In genomic region chr2:203484266-203485112, GRCh38 we compare ENCODE assay signal across 8 cellular contexts. TPM values are rescaled to one million over a fixed set of nuclear protein-coding genes. Genes with fewer than 3 reads are reported as not detected.
A peak's percentile ranks its signal among the peaks of the same experiment; 100 is the strongest.
DNase-seq lines count a peak whose midpoint lies in the region; ATAC-seq and TF ChIP-seq lines count a peak whose summit lies in the region.

No MANE protein-coding gene starts in this region.

- H3K4me3 ChIP-seq in BE2C (ENCODE audit: low read depth, low read length) = no peak overlapping the region
- no peak overlapping the region for H3K4me3 ChIP-seq in colonic mucosa
- no peak overlapping the region for H3K4me3 ChIP-seq in thoracic aorta

- no peak overlapping the region for H3K9ac ChIP-seq in colonic mucosa (ENCODE audit: low read depth in 2 of 2, low read length in 2 of 2)

- H3K9me3 ChIP-seq in BE2C = no peaks in the 10 kb centered on the region
- no peaks in the 10 kb centered on the region for H3K9me3 ChIP-seq in colonic mucosa
- no peaks in the 10 kb centered on the region for H3K9me3 ChIP-seq in thoracic aorta

- H3K27me3 ChIP-seq in BE2C = no peaks in the 10 kb centered on the region
- no peaks in the 10 kb centered on the region for H3K27me3 ChIP-seq in colonic mucosa
- H3K27me3 ChIP-seq in thoracic aorta (replicated peaks; ENCODE audit: insufficient read depth) = no peaks in the 10 kb centered on the region

- intact Hi-C loops in colonic mucosa (cut with DNase I) = loop anchor here (5.0 to 10.0 kb wide), 3 partner anchors 170 to 430 kb away; no protein-coding TSS in a partner anchor

- peak; percentile 69 for TF ChIP-seq CTCF in BE2C (IDR thresholded peaks at IDR 0.05; ENCODE audit: low read depth, low read length)
- peak; percentile 54 for TF ChIP-seq CTCF in colonic mucosa (IDR thresholded peaks at IDR 0.05)
- TF ChIP-seq CTCF in thoracic aorta (IDR thresholded peaks at IDR 0.05) = peak; percentile 67

- H3K27ac ChIP-seq in colonic mucosa = no peak overlapping the region
- H3K27ac ChIP-seq in thoracic aorta = no peak overlapping the region

- H3K4me1 ChIP-seq in BE2C = no peaks in the 10 kb centered on the region
- no peaks in the 10 kb centered on the region for H3K4me1 ChIP-seq in colonic mucosa
- H3K4me1 ChIP-seq in thoracic aorta (ENCODE audit: control insufficient read depth in 1 of 2, low read depth in 2 of 2) = no peaks in the 10 kb centered on the region

- H3K36me3 ChIP-seq in BE2C = no peaks in the 10 kb centered on the region
- no peaks in the 10 kb centered on the region for H3K36me3 ChIP-seq in colonic mucosa
- peaks cover 2% of the 10 kb centered on the region for H3K36me3 ChIP-seq in thoracic aorta

- DNase-seq in BE2C (no peak), HuH-7 (ENCODE audit: low spot score) (peak; percentile 11), colonic mucosa (peak; percentile 33), medulla oblongata (ENCODE audit: extremely low spot score) (peak; percentile 71), thoracic aorta (ENCODE audit: low spot score) (no peak)
- peak; percentile 17 for DNase-seq in activated CD4-positive, CD25-positive, alpha-beta regulatory T cell treated with anti-CD3 and anti-CD28 coated beads, Interleukin-2, amount 50 U/mL, for 16 hours (ENCODE audit: low read depth, low spot score)

- peak; percentile 57 for ATAC-seq in GM18870 (IDR thresholded peaks at IDR 0.05; ENCODE audit: unreplicated experiment)
- peak; percentile 82 for ATAC-seq in thoracic aorta (ENCODE audit: insufficient number of reproducible peaks, low FRiP score, low read depth)
- no peak for ATAC-seq in GM21381 (IDR thresholded peaks at IDR 0.05; ENCODE audit: unreplicated experiment)

RNA-seq across cellular contexts. Expression of gene RAPH1, which starts 50.6 kb away (rescaled TPM):
- polyA plus RNA-seq in BE2C (2012; ENCODE audit: insufficient read depth, insufficient read length, low read depth) = 2.6 TPM
- 10 to 100 TPM; 26.1 to 39.5 TPM for total RNA-seq in colonic mucosa
- 10 to 100 TPM; 44.8 to 86.8 TPM for total RNA-seq in thoracic aorta

Comparison
In these comparisons a context has a peak if more than half of its experiments do, and no peak if none do; other contexts are left out.
1. DNase-seq: peak in HuH-7 (single experiment), activated CD4-positive, CD25-positive, alpha-beta regulatory T cell treated with anti-CD3 and anti-CD28 coated beads, Interleukin-2, amount 50 U/mL, for 16 hours (single experiment), colonic mucosa (single experiment) and medulla oblongata (single experiment); none in BE2C (single experiment) and thoracic aorta (single experiment).
2. Peak in every context shown above with its lines, with median percentiles within 50 percentile points of each other: CTCF ChIP-seq.